In genomic region chr4:152369903-152370296, GRCh38 we compare ENCODE assay signal across 11 cellular contexts.
DNase-seq lines count a peak whose midpoint lies in the region; ATAC-seq and TF ChIP-seq lines count a peak whose summit lies in the region.
"Had no signal": no experiment of that assay in that cellular context is flagged by ENCODE, and none has a peak within 500 bp of the region (broad histone marks: within the 10 kb centered on the region; RNA-seq: fewer than 3 reads in every experiment).

No MANE protein-coding gene starts in this region.

- H4K20me1 ChIP-seq in HCT116 (ENCODE audit: insufficient read depth): peaks cover 6% of the 10 kb centered on the region; the same call in 1 of the 2 replicates

- WGBS in thyroid gland, 2 donors: 42 to 63% methylated on average over 1 of the region's 1 CpG

- peak; percentile 54 for TF ChIP-seq RAD21 in HCT116 (IDR thresholded peaks at IDR 0.05; ENCODE audit: low read depth)

- H3K4me3 Mint-ChIP-seq in activated naive CD4-positive, alpha-beta T cell treated with anti-CD3 and anti-CD28 coated beads for 36 hours: no peak overlapping the region

- no peak overlapping the region for H3K4me2 ChIP-seq in HCT116 (ENCODE audit: low read length)

- intact Hi-C loops in HCT116 (cut with micrococcal nuclease): loop anchor here (10.0 kb wide), 3 partner anchors 265 to 725 kb away; partner anchors contain the start of gene GATB
- intact Hi-C loops in activated naive CD4-positive, alpha-beta T cell treated with anti-CD3 and anti-CD28 coated beads for 36 hours (cut with micrococcal nuclease): loop anchor here (1.0 to 5.0 kb wide), 2 partner anchors 12 to 488 kb away; no protein-coding TSS in a partner anchor
- intact Hi-C loops in thyroid gland (cut with DNase I): no loop called here

- CTCF ChIA-PET in HCT116 (lab: Charles Lee): interaction anchor here (0.6 to 0.9 kb wide), 2 partner anchors 11 to 16 kb away, joined by 3 to 4 read pairs; no protein-coding TSS in a partner anchor
- CTCF ChIA-PET in activated naive CD4-positive, alpha-beta T cell treated with anti-CD3 and anti-CD28 coated beads for 36 hours (lab: Charles Lee): interaction anchor here (1.1 kb wide), 1 partner anchor 9 kb away, joined by 5 read pairs; no protein-coding TSS in a partner anchor

- H3K9me2 ChIP-seq in HCT116 (ENCODE audit: insufficient read depth): no peaks in the 10 kb centered on the region

- H3K27ac ChIP-seq in HCT116 (ENCODE audit: low read depth, low read length) (no peak overlapping the region), thyroid gland (no peak overlapping the region)
- H3K27ac ChIP-seq: pancreas had no signal

- H3K36me3 ChIP-seq in BE2C (no peaks in the 10 kb centered on the region; the same call in 1 of the 2 replicates), HCT116 (ENCODE audit: control insufficient read depth in 1 of 2, insufficient read depth in 2 of 2, low read length in 2 of 2) (no peaks in the 10 kb centered on the region), thyroid gland (no peaks in the 10 kb centered on the region)
- H3K36me3 ChIP-seq: pancreas had no signal

- no peak for ATAC-seq in HCT116
- ATAC-seq in GM19035 (IDR thresholded peaks at IDR 0.05; ENCODE audit: unreplicated experiment): no peak

- H3K27me3 ChIP-seq in BE2C (no peaks in the 10 kb centered on the region), HCT116 (ENCODE audit: insufficient read depth, low read length) (no peaks in the 10 kb centered on the region), thyroid gland (no peaks in the 10 kb centered on the region)
- H3K27me3 ChIP-seq: pancreas had no signal

- TF ChIP-seq CTCF in BE2C (IDR thresholded peaks at IDR 0.05; ENCODE audit: low read depth, low read length) (peak; percentile 24; the same call in 1 of the 2 replicates), HCT116 (IDR thresholded peaks at IDR 0.05 in 2 of 3, conservative IDR thresholded peaks at IDR 0.05 in 1 of 3; ENCODE audit: borderline replicate concordance in 1 of 3, insufficient read depth in 1 of 3, low read depth in 2 of 3, low read length in 2 of 3) (peak; percentile 7 to 49 (median 22); a peak in 2 of 6 replicates), astrocyte of the spinal cord (IDR thresholded peaks at IDR 0.05; ENCODE audit: low read depth, low read length) (peak; percentile 33), thyroid gland (IDR thresholded peaks at IDR 0.05) (peak in 3 of 6 experiments; percentile 44 to 60 (median 49))

- peaks cover 22% of the 10 kb centered on the region for H3K4me1 Mint-ChIP-seq in activated naive CD4-positive, alpha-beta T cell treated with anti-CD3 and anti-CD28 coated beads for 36 hours (ENCODE audit: low read depth)

- peaks cover 3% of the 10 kb centered on the region for H3K9me3 Mint-ChIP-seq in activated naive CD4-positive, alpha-beta T cell treated with anti-CD3 and anti-CD28 coated beads for 36 hours

- H3K9me3 ChIP-seq in BE2C (no peaks in the 10 kb centered on the region), HCT116 (ENCODE audit: control insufficient read depth in 1 of 2, insufficient read depth in 1 of 2, low read depth in 1 of 2, low read length in 2 of 2) (no peaks in the 10 kb centered on the region), thyroid gland (no peaks in the 10 kb centered on the region)
- H3K9me3 ChIP-seq: pancreas had no signal

- no peak overlapping the region for H3K4me3 ChIP-seq in BE2C (ENCODE audit: low read depth, low read length)
- no peak overlapping the region for H3K4me3 ChIP-seq in HCT116 (replicated peaks in 1 of 2; ENCODE audit: low read depth in 1 of 2, low read length in 2 of 2)
- no peak overlapping the region for H3K4me3 ChIP-seq in astrocyte of the spinal cord (ENCODE audit: low read depth, low read length)
- no peak overlapping the region for H3K4me3 ChIP-seq in thyroid gland (replicated peaks in 1 of 3)
- H3K4me3 ChIP-seq: pancreas had no signal

- no peak overlapping the region for H2AFZ ChIP-seq in HCT116 (ENCODE audit: low read depth, low read length, poor library complexity, severe bottlenecking)

- POLR2A ChIA-PET in HCT116 (lab: Charles Lee): no interaction called here

- H3K79me2 ChIP-seq in HCT116 (ENCODE audit: insufficient read depth, low read length): 0 out of 2 replicates have a peak, but pooled peaks cover 3% of the 10 kb centered on the region

- H3K27me3 Mint-ChIP-seq in activated naive CD4-positive, alpha-beta T cell treated with anti-CD3 and anti-CD28 coated beads for 36 hours (ENCODE audit: low read depth): no peaks in the 10 kb centered on the region

- H3K9ac ChIP-seq in HCT116 (ENCODE audit: low read length): no peak overlapping the region

- BruUV-seq in HCT116 (replicated peaks; lab: Mats Ljungman, UMichigan): no TSS peak

- peaks cover 4% of the 10 kb centered on the region; the same call in 1 of the 2 replicates for H3K4me1 ChIP-seq in BE2C
- H3K4me1 ChIP-seq in HCT116 (ENCODE audit: control insufficient read depth in 1 of 2, insufficient read depth in 2 of 2, low read length in 2 of 2): no peaks in the 10 kb centered on the region
- no peaks in the 10 kb centered on the region for H3K4me1 ChIP-seq in thyroid gland

- peaks cover 9% of the 10 kb centered on the region for H3K36me3 Mint-ChIP-seq in activated naive CD4-positive, alpha-beta T cell treated with anti-CD3 and anti-CD28 coated beads for 36 hours (ENCODE audit: low read depth)

- no peak for DNase-seq in BE2C
- DNase-seq in HCT116 (ENCODE audit: low read depth, low spot score): no peak
- DNase-seq in astrocyte of the spinal cord (ENCODE audit: low read depth, low spot score): peak; percentile 16
- DNase-seq in lung microvascular endothelial cell (ENCODE audit: low read depth in 2 of 2): peak; percentile 17 to 24
- no peak for DNase-seq in cortex of kidney (lab: John Stamatoyannopoulos, UW)
- DNase-seq in activated naive CD4-positive, alpha-beta T cell treated with anti-CD3 and anti-CD28 coated beads for 36 hours: no peak
- no peak for DNase-seq in thyroid gland
- DNase-seq: activated CD8-positive, alpha-beta memory T cell treated with anti-CD3 and anti-CD28 coated beads for 24 hours; pancreas; SIG-M5 had no signal

- TF ChIP-seq POLR2A in HCT116 (IDR thresholded peaks at IDR 0.05; ENCODE audit: borderline replicate concordance, extremely low read depth, insufficient read depth, insufficient read length) (no peak), thyroid gland (IDR thresholded peaks at IDR 0.05) (no peak)

- RAD21 ChIA-PET in HCT116 (lab: Charles Lee; ENCODE audit: low non-redundant PET in 1 of 2, low total read pairs in 2 of 2, uncharacterized antibody in 2 of 2, unreplicated experiment in 2 of 2): interaction anchor here in 1 of 2 experiments (0.6 kb wide), 1 partner anchor 55 kb away, joined by 4 read pairs; no protein-coding TSS in a partner anchor

- in situ Hi-C loops in astrocyte of the spinal cord (cut with HindIII; ENCODE audit: low sequenced_read_pairs): no loop called here

- H3K27ac Mint-ChIP-seq in activated naive CD4-positive, alpha-beta T cell treated with anti-CD3 and anti-CD28 coated beads for 36 hours: no peak overlapping the region

TF ChIP-seq in HCT116, 20 proteins besides CTCF, POLR2A, EP300 and RAD21:
- no peak for TF ChIP-seq EZH2phosphoT487 (IDR thresholded peaks at IDR 0.05; ENCODE audit: borderline replicate concordance)
- no peak for TF ChIP-seq FOSL1 (IDR thresholded peaks at IDR 0.05; ENCODE audit: low read depth)
- TF ChIP-seq POLR2AphosphoS5 (IDR thresholded peaks at IDR 0.05; ENCODE audit: low read depth, low read length): no peak
- TF ChIP-seq YY1 (IDR thresholded peaks at IDR 0.05; ENCODE audit: extremely low read depth, insufficient replicate concordance, low read depth, low read length): no peak
- TF ChIP-seq EZH2 (IDR thresholded peaks at IDR 0.05): no peak
- TF ChIP-seq JUND (IDR thresholded peaks at IDR 0.05): no peak
- TF ChIP-seq ATF3 (IDR thresholded peaks at IDR 0.05): no peak
- no peak for TF ChIP-seq SIN3A (IDR thresholded peaks at IDR 0.05; ENCODE audit: low read depth)
- no peak for TF ChIP-seq ZNF274 (IDR thresholded peaks at IDR 0.05; ENCODE audit: low read depth, low read length)
- TF ChIP-seq SRF (IDR thresholded peaks at IDR 0.05; ENCODE audit: low read depth): no peak
- TF ChIP-seq, protein P1, sequence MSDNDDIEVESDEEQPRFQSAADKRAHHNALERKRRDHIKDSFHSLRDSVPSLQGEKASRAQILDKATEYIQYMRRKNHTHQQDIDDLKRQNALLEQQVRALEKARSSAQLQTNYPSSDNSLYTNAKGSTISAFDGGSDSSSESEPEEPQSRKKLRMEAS (IDR thresholded peaks at IDR 0.05): no peak

Comparison
In these comparisons a context has a peak if more than half of its experiments do, and no peak if none do; other contexts are left out.
1. DNase-seq: peak in astrocyte of the spinal cord (single experiment) and lung microvascular endothelial cell (2 of 2); none in BE2C (single experiment), HCT116 (single experiment), cortex of kidney (single experiment), activated naive CD4-positive, alpha-beta T cell treated with anti-CD3 and anti-CD28 coated beads for 36 hours (single experiment) and thyroid gland (0 of 2).